Comparison of ENCODE assay signal across 1 cellular context in the genomic region with DNA sequence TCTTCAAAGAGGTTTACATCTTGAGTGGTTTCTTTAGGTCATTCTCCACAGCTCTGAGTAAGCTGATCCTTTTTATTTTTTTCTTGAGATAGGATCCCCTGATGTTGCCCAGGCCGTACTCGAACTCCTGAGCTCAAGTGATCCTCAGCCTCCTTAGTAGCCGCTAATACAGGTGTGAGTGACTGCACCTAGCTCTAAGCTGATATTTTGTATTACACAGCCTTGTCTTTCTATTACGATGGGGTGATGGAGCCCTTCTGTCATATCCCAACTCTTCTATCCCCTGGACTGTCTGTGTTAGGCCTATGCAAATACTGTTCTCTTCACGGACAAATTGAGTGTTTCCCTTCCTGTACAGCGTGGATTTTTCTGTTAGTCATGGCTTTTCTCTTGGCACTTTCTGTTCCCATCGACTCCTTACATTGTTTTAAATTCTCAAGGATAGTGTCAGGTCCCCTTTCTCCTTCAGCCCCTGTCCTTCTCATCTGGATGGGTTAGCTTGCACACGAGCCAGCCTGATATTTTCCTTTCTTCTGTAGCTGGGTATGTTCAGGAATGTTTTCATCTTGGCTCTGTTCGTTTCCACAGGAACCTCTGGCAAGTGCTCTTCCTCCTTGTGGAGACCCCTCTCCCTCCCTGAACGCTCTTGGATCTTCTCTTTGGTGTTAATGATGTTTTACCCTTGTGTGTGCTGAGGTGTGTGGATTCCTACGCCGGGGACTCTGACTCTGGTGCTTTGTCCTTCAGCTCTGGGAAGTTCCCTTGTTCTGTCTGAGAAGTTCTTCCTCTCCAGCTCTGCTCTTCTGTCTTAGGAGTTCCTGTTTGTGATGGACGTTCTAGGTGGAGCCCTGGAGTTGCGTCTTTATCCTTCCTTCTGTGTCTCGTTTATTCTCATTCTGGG.
TF ChIP-seq lines count a peak whose summit lies in the region.

No MANE protein-coding gene starts in this region.

TF ChIP-seq in HCT116, 20 proteins besides CTCF, POLR2A, EP300 and RAD21 (continued from another document):
- TF ChIP-seq, protein P1, sequence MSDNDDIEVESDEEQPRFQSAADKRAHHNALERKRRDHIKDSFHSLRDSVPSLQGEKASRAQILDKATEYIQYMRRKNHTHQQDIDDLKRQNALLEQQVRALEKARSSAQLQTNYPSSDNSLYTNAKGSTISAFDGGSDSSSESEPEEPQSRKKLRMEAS (IDR thresholded peaks at IDR 0.05): no peak
- TF ChIP-seq SRF (IDR thresholded peaks at IDR 0.05; ENCODE audit: low read depth): no peak
- no peak for TF ChIP-seq ZFX (IDR thresholded peaks at IDR 0.05)
- TF ChIP-seq SP1 (IDR thresholded peaks at IDR 0.05; ENCODE audit: low read depth): no peak
- TF ChIP-seq POLR2AphosphoS5 (IDR thresholded peaks at IDR 0.05; ENCODE audit: low read depth, low read length): no peak; the same call in 1 of the 2 replicates
